1 cellular context compared by ENCODE assay signal in the genomic region with DNA sequence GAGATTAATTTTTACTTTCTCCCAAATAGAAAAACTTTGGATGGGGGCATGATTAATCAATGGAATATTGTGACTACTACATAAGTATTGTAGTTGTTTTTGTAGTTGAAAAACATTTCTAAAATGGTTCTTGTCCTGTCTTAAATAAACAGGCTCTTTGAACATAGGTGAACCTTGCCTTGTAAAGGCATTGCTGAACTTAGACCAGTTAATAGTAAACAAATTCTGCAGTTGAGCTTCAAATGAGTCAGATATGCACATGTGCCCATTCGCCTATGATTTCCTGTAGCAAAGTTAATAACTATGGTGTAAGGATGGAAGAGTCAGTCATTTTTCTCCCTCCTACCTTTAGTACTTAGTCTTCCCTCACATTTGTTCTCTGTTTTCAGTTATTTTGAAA.
TF ChIP-seq lines count a peak whose summit lies in the region.

No MANE protein-coding gene starts in this region.

TF ChIP-seq in HepG2, 621 proteins besides CTCF, POLR2A, EP300 and RAD21 (continued from another document and continues in another):
- TF ChIP-seq, protein P1, sequence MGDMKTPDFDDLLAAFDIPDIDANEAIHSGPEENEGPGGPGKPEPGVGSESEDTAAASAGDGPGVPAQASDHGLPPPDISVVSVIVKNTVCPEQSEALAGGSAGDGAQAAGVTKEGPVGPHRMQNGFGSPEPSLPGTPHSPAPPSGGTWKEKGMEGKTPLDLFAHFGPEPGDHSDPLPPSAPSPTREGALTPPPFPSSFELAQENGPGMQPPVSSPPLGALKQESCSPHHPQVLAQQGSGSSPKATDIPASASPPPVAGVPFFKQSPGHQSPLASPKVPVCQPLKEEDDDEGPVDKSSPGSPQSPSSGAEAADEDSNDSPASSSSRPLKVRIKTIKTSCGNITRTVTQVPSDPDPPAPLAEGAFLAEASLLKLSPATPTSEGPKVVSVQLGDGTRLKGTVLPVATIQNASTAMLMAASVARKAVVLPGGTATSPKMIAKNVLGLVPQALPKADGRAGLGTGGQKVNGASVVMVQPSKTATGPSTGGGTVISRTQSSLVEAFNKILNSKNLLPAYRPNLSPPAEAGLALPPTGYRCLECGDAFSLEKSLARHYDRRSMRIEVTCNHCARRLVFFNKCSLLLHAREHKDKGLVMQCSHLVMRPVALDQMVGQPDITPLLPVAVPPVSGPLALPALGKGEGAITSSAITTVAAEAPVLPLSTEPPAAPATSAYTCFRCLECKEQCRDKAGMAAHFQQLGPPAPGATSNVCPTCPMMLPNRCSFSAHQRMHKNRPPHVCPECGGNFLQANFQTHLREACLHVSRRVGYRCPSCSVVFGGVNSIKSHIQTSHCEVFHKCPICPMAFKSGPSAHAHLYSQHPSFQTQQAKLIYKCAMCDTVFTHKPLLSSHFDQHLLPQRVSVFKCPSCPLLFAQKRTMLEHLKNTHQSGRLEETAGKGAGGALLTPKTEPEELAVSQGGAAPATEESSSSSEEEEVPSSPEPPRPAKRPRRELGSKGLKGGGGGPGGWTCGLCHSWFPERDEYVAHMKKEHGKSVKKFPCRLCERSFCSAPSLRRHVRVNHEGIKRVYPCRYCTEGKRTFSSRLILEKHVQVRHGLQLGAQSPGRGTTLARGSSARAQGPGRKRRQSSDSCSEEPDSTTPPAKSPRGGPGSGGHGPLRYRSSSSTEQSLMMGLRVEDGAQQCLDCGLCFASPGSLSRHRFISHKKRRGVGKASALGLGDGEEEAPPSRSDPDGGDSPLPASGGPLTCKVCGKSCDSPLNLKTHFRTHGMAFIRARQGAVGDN (CRISPR knock-in tag; IDR thresholded peaks at IDR 0.05), result no peak
- peak; percentile 91 for TF ChIP-seq FOXA3 (CRISPR knock-in tag; IDR thresholded peaks at IDR 0.05)
- no peak for TF ChIP-seq KMT2B (CRISPR knock-in tag; IDR thresholded peaks at IDR 0.05)
- TF ChIP-seq ELF3 (CRISPR knock-in tag; IDR thresholded peaks at IDR 0.05), result peak; percentile 72
- TF ChIP-seq, protein P2, sequence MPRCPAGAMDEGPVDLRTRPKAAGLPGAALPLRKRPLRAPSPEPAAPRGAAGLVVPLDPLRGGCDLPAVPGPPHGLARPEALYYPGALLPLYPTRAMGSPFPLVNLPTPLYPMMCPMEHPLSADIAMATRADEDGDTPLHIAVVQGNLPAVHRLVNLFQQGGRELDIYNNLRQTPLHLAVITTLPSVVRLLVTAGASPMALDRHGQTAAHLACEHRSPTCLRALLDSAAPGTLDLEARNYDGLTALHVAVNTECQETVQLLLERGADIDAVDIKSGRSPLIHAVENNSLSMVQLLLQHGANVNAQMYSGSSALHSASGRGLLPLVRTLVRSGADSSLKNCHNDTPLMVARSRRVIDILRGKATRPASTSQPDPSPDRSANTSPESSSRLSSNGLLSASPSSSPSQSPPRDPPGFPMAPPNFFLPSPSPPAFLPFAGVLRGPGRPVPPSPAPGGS (CRISPR knock-in tag; IDR thresholded peaks at IDR 0.05), result no peak
- TF ChIP-seq CEBPB (IDR thresholded peaks at IDR 0.05; ENCODE audit: borderline replicate concordance, low read depth, low read length), result no peak
- 0 out of 2 replicates have a peak, but pooled peaks have one; percentile 38 for TF ChIP-seq ZNF317 (CRISPR knock-in tag; IDR thresholded peaks at IDR 0.05)
- TF ChIP-seq, protein P3, sequence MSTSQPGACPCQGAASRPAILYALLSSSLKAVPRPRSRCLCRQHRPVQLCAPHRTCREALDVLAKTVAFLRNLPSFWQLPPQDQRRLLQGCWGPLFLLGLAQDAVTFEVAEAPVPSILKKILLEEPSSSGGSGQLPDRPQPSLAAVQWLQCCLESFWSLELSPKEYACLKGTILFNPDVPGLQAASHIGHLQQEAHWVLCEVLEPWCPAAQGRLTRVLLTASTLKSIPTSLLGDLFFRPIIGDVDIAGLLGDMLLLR (CRISPR knock-in tag; IDR thresholded peaks at IDR 0.05), result no peak
- TF ChIP-seq NAIF1 (CRISPR knock-in tag; IDR thresholded peaks at IDR 0.05; ENCODE audit: borderline replicate concordance), result no peak
- no peak for TF ChIP-seq POLR2AphosphoS2 (IDR thresholded peaks at IDR 0.05; ENCODE audit: low read depth, low read length)
- TF ChIP-seq SPEN (CRISPR knock-in tag; IDR thresholded peaks at IDR 0.05; ENCODE audit: low read depth), result no peak
- TF ChIP-seq, protein P4, sequence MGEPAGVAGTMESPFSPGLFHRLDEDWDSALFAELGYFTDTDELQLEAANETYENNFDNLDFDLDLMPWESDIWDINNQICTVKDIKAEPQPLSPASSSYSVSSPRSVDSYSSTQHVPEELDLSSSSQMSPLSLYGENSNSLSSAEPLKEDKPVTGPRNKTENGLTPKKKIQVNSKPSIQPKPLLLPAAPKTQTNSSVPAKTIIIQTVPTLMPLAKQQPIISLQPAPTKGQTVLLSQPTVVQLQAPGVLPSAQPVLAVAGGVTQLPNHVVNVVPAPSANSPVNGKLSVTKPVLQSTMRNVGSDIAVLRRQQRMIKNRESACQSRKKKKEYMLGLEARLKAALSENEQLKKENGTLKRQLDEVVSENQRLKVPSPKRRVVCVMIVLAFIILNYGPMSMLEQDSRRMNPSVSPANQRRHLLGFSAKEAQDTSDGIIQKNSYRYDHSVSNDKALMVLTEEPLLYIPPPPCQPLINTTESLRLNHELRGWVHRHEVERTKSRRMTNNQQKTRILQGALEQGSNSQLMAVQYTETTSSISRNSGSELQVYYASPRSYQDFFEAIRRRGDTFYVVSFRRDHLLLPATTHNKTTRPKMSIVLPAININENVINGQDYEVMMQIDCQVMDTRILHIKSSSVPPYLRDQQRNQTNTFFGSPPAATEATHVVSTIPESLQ (CRISPR knock-in tag; conservative IDR thresholded peaks at IDR 0.05), result no peak
- TF ChIP-seq ZNF383 (CRISPR knock-in tag; IDR thresholded peaks at IDR 0.05; ENCODE audit: borderline replicate concordance), result no peak
- TF ChIP-seq ZBTB7A (CRISPR knock-in tag; IDR thresholded peaks at IDR 0.05), result no peak
- TF ChIP-seq SETDB1 (CRISPR knock-in tag; IDR thresholded peaks at IDR 0.05; ENCODE audit: borderline replicate concordance), result no peak
- TF ChIP-seq, protein P5, sequence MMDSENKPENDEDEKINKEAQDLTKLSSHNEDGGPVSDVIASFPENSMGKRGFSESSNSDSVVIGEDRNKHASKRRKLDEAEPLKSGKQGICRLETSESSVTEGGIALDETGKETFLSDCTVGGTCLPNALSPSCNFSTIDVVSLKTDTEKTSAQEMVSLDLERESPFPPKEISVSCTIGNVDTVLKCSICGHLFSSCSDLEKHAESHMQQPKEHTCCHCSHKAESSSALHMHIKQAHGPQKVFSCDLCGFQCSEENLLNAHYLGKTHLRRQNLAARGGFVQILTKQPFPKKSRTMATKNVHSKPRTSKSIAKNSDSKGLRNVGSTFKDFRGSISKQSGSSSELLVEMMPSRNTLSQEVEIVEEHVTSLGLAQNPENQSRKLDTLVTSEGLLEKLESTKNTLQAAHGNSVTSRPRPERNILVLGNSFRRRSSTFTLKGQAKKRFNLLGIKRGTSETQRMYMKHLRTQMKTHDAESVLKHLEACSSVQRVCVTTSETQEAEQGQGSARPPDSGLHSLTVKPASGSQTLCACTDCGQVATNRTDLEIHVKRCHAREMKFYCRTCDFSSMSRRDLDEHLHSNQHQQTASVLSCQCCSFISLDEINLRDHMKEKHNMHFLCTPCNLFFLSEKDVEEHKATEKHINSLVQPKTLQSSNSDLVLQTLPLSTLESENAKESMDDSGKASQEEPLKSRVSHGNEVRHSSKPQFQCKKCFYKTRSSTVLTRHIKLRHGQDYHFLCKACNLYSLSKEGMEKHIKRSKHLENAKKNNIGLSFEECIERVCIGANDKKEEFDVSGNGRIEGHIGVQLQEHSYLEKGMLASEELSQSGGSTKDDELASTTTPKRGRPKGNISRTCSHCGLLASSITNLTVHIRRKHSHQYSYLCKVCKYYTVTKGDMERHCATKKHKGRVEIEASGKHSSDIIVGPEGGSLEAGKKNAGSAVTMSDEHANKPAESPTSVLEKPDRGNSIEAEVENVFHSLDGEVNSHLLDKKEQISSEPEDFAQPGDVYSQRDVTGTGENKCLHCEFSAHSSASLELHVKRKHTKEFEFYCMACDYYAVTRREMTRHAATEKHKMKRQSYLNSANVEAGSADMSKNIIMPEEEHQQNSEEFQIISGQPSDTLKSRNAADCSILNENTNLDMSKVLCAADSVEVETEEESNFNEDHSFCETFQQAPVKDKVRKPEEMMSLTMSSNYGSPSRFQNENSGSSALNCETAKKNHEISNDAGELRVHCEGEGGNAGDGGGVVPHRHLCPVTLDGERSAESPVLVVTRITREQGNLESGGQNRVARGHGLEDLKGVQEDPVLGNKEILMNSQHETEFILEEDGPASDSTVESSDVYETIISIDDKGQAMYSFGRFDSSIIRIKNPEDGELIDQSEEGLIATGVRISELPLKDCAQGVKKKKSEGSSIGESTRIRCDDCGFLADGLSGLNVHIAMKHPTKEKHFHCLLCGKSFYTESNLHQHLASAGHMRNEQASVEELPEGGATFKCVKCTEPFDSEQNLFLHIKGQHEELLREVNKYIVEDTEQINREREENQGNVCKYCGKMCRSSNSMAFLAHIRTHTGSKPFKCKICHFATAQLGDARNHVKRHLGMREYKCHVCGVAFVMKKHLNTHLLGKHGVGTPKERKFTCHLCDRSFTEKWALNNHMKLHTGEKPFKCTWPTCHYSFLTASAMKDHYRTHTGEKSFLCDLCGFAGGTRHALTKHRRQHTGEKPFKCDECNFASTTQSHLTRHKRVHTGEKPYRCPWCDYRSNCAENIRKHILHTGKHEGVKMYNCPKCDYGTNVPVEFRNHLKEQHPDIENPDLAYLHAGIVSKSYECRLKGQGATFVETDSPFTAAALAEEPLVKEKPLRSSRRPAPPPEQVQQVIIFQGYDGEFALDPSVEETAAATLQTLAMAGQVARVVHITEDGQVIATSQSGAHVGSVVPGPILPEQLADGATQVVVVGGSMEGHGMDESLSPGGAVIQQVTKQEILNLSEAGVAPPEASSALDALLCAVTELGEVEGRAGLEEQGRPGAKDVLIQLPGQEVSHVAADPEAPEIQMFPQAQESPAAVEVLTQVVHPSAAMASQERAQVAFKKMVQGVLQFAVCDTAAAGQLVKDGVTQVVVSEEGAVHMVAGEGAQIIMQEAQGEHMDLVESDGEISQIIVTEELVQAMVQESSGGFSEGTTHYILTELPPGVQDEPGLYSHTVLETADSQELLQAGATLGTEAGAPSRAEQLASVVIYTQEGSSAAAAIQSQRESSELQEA (CRISPR knock-in tag; IDR thresholded peaks at IDR 0.05; ENCODE audit: not compliant biosample characterization), result no peak
- TF ChIP-seq ZSCAN22 (CRISPR knock-in tag; IDR thresholded peaks at IDR 0.05), result no peak
- TF ChIP-seq, protein P6, sequence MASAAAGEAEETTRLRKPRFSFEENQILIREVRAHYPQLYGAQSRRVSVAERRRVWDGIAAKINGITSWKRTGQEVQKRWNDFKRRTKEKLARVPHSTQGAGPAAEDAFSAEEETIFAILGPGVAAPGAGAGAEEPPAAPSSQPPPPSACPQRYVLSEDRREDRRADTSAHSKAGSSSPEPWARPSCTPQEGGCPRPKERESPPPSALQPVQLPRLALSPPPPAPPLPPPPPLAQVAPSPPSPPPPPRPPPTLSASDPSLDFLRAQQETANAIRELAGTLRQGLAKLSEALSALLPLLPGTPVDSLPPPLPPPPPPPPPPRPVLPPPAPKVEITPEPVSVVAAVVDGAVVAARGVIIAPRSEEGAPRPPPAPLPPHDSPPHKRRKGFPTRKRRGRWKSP (CRISPR knock-in tag; IDR thresholded peaks at IDR 0.05), result no peak; the same call in 1 of the 2 replicates
- TF ChIP-seq ZNF33B (CRISPR knock-in tag; IDR thresholded peaks at IDR 0.05), result no peak
- no peak for TF ChIP-seq ZNF253 (CRISPR knock-in tag; IDR thresholded peaks at IDR 0.05; ENCODE audit: borderline replicate concordance)
- TF ChIP-seq, protein P7, sequence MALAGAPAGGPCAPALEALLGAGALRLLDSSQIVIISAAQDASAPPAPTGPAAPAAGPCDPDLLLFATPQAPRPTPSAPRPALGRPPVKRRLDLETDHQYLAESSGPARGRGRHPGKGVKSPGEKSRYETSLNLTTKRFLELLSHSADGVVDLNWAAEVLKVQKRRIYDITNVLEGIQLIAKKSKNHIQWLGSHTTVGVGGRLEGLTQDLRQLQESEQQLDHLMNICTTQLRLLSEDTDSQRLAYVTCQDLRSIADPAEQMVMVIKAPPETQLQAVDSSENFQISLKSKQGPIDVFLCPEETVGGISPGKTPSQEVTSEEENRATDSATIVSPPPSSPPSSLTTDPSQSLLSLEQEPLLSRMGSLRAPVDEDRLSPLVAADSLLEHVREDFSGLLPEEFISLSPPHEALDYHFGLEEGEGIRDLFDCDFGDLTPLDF (CRISPR knock-in tag; IDR thresholded peaks at IDR 0.05), result no peak
- TF ChIP-seq CBX5 (CRISPR knock-in tag; IDR thresholded peaks at IDR 0.05; ENCODE audit: borderline replicate concordance), result no peak
- TF ChIP-seq, protein P8, sequence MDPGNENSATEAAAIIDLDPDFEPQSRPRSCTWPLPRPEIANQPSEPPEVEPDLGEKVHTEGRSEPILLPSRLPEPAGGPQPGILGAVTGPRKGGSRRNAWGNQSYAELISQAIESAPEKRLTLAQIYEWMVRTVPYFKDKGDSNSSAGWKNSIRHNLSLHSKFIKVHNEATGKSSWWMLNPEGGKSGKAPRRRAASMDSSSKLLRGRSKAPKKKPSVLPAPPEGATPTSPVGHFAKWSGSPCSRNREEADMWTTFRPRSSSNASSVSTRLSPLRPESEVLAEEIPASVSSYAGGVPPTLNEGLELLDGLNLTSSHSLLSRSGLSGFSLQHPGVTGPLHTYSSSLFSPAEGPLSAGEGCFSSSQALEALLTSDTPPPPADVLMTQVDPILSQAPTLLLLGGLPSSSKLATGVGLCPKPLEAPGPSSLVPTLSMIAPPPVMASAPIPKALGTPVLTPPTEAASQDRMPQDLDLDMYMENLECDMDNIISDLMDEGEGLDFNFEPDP (CRISPR knock-in tag; conservative IDR thresholded peaks at IDR 0.05), result no peak
- no peak for TF ChIP-seq SRY (CRISPR knock-in tag; IDR thresholded peaks at IDR 0.05)
- TF ChIP-seq POLR2G (IDR thresholded peaks at IDR 0.05; ENCODE audit: low read depth, low read length), result no peak
- TF ChIP-seq SALL2 (CRISPR knock-in tag; IDR thresholded peaks at IDR 0.05), result no peak
- TF ChIP-seq MTF2 (CRISPR knock-in tag; IDR thresholded peaks at IDR 0.05; ENCODE audit: borderline replicate concordance), result no peak
- peak; percentile 64; the same call in 1 of the 2 replicates for TF ChIP-seq HDAC2 (CRISPR knock-in tag; IDR thresholded peaks at IDR 0.05)
- no peak for TF ChIP-seq JARID2 (CRISPR knock-in tag; IDR thresholded peaks at IDR 0.05; ENCODE audit: insufficient replicate concordance)
- no peak for TF ChIP-seq ZNF225 (CRISPR knock-in tag; IDR thresholded peaks at IDR 0.05)
- TF ChIP-seq MED8 (CRISPR knock-in tag; IDR thresholded peaks at IDR 0.05; ENCODE audit: insufficient replicate concordance), result no peak
- TF ChIP-seq, protein P9, sequence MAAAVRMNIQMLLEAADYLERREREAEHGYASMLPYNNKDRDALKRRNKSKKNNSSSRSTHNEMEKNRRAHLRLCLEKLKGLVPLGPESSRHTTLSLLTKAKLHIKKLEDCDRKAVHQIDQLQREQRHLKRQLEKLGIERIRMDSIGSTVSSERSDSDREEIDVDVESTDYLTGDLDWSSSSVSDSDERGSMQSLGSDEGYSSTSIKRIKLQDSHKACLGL (CRISPR knock-in tag; IDR thresholded peaks at IDR 0.05), result no peak
- TF ChIP-seq GPN1 (CRISPR knock-in tag; IDR thresholded peaks at IDR 0.05; ENCODE audit: borderline replicate concordance), result no peak
- TF ChIP-seq SMARCE1 (IDR thresholded peaks at IDR 0.05; ENCODE audit: borderline replicate concordance), result no peak
- TF ChIP-seq, protein P10, sequence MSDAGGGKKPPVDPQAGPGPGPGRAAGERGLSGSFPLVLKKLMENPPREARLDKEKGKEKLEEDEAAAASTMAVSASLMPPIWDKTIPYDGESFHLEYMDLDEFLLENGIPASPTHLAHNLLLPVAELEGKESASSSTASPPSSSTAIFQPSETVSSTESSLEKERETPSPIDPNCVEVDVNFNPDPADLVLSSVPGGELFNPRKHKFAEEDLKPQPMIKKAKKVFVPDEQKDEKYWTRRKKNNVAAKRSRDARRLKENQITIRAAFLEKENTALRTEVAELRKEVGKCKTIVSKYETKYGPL (CRISPR knock-in tag; IDR thresholded peaks at IDR 0.05), result no peak
- no peak for TF ChIP-seq KDM1A (CRISPR knock-in tag; IDR thresholded peaks at IDR 0.05)
- no peak for TF ChIP-seq CBFB (CRISPR knock-in tag; IDR thresholded peaks at IDR 0.05)
- peak; percentile 76 for TF ChIP-seq FOSL2 (CRISPR knock-in tag; IDR thresholded peaks at IDR 0.05)
- TF ChIP-seq SATB2 (CRISPR knock-in tag; IDR thresholded peaks at IDR 0.05), result 0 out of 2 replicates have a peak, but pooled peaks have one; percentile 39
